ENCODE assay signal across 11 cellular contexts in the genomic region with DNA sequence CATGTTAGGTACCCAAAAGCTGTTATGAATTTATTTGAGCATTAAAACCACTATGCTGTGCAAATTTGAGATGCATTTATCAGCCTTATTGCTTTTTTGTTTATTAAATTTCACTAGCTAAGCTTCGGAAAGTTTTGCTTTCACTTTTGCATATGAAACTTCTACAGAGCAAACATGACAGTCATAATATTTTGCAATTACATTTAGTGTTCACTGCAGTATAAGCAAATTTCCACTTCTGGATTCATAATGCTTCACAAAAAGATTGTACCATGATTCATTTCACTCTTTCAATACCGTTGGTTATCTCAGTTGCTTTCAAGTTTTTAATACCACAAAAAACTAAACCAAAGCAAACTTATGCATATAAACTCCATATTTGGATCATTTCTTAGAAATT.
A peak's percentile ranks its signal among the peaks of the same experiment; 100 is the strongest.
DNase-seq lines count a peak whose midpoint lies in the region; ATAC-seq, FAIRE-seq and TF ChIP-seq lines count a peak whose summit lies in the region.
"Had no signal": no experiment of that assay in that cellular context is flagged by ENCODE, and none has a peak within 500 bp of the region (broad histone marks: within the 10 kb centered on the region; RNA-seq: fewer than 3 reads in every experiment).

No MANE protein-coding gene starts in this region.

- in situ Hi-C loops in GM23248 (cut with MboI) = no loop called here

- no peaks in the 10 kb centered on the region for H3K79me2 ChIP-seq in GM23248 (ENCODE audit: insufficient read depth)

- H3K27me3 ChIP-seq in GM23248 (replicated peaks; ENCODE audit: insufficient read depth) (no peaks in the 10 kb centered on the region), lower lobe of right lung (ENCODE audit: low read depth) (no peaks in the 10 kb centered on the region)

- H3K4me3 ChIP-seq in GM23248 (peak overlapping the region; percentile 51), lower lobe of right lung (peak overlapping the region; percentile 28), kidney (ENCODE audit: low read length in 2 of 2) (no peak overlapping the region)

- H3K9me3 ChIP-seq in GM23248 (ENCODE audit: low read depth) (no peaks in the 10 kb centered on the region), lower lobe of right lung (no peaks in the 10 kb centered on the region), kidney (ENCODE audit: control insufficient read depth in 1 of 2, low read length in 2 of 2) (peaks cover 0 to 2% of the 10 kb centered on the region in 2 donors)

- peak overlapping the region; percentile 48; the same call in 1 of the 2 replicates for H3K9ac ChIP-seq in GM23248
- H3K9ac ChIP-seq in kidney (ENCODE audit: low read length in 2 of 2) = no peak overlapping the region

- TF ChIP-seq CTCF in lower lobe of right lung (IDR thresholded peaks at IDR 0.05) = no peak
- TF ChIP-seq CTCF in kidney (IDR thresholded peaks at IDR 0.05; ENCODE audit: borderline replicate concordance, extremely low read depth, insufficient read depth) = no peak

- H2AFZ ChIP-seq in GM23248 = peak overlapping the region; percentile 44

- 23 to 32% methylated on average over 2 of the region's 2 CpGs for WGBS in GM23248 (ENCODE audit: low coverage in 1 of 2, low lambda C conversion rate in 2 of 2, missing lambda C conversion rate in 2 of 2), 2 experiments

- FAIRE-seq in kidney (lab: Jason Lieb, UNC) = no peak

- H3K36me3 ChIP-seq in GM23248 (ENCODE audit: low read depth) (no peaks in the 10 kb centered on the region), lower lobe of right lung (no peaks in the 10 kb centered on the region), kidney (ENCODE audit: control insufficient read depth in 1 of 2, insufficient read depth in 2 of 2, low read length in 2 of 2) (no peaks in the 10 kb centered on the region)

- peak overlapping the region; percentile 68 for H3K4me2 ChIP-seq in GM23248 (ENCODE audit: unreplicated experiment)

- intact Hi-C loops in lower lobe of right lung (cut with DNase I) (no loop called here), kidney (cut with DNase I) (no loop called here)

- DNase-seq in GM23248 = peak; percentile 47
- no peak for DNase-seq in lower lobe of right lung
- no peak for DNase-seq in kidney
- DNase-seq in amniotic stem cell (lab: John Stamatoyannopoulos, UW) = no peak
- DNase-seq in AG20443 (ENCODE audit: low spot score) = no peak
- no peak for DNase-seq in NCI-H526 (lab: John Stamatoyannopoulos, UW)
- DNase-seq: amygdala, NCI-H524 treated with DMSO at 0.1 percent for 48 hours had no signal

- H4K20me1 ChIP-seq in GM23248 (ENCODE audit: insufficient read depth) = no peaks in the 10 kb centered on the region

- no peak overlapping the region for H3K27ac ChIP-seq in GM23248
- no peak overlapping the region for H3K27ac ChIP-seq in lower lobe of right lung
- no peak overlapping the region for H3K27ac ChIP-seq in kidney (ENCODE audit: low read depth in 2 of 2, low read length in 2 of 2)
- H3K27ac ChIP-seq: HL-60 had no signal

- H3F3A ChIP-seq in GM23248 (ENCODE audit: insufficient read depth) = no peaks in the 10 kb centered on the region

- H3K9me2 ChIP-seq in GM23248 (ENCODE audit: insufficient read depth) = no peaks in the 10 kb centered on the region

- H3K4me1 ChIP-seq in GM23248 (ENCODE audit: insufficient read depth) (no peaks in the 10 kb centered on the region), lower lobe of right lung (no peaks in the 10 kb centered on the region), kidney (ENCODE audit: control insufficient read depth in 1 of 2, insufficient read depth in 1 of 2, low read depth in 1 of 2, low read length in 2 of 2) (no peaks in the 10 kb centered on the region)

- ATAC-seq in GM18861 (IDR thresholded peaks at IDR 0.05; ENCODE audit: unreplicated experiment) (peak; percentile 96), HG03575 (IDR thresholded peaks at IDR 0.05; ENCODE audit: extremely low read depth, insufficient number of reproducible peaks, low FRiP score, unreplicated experiment) (peak; percentile 84), lower lobe of right lung (no peak)

Comparison
In these comparisons a context has a peak if more than half of its experiments do, and no peak if none do; other contexts are left out.
1. ATAC-seq: peak in GM18861 (single experiment) and HG03575 (single experiment); none in lower lobe of right lung (0 of 2).
2. H3K4me3 ChIP-seq: peak in GM23248 (single experiment) and lower lobe of right lung (single experiment); none in kidney (0 of 2).